In genomic region chr11:120168108-120168959, GRCh38 we compare ENCODE assay signal across 8 cellular contexts. TPM values are rescaled to one million over a fixed set of nuclear protein-coding genes. Genes with fewer than 3 reads are reported as not detected.
DNase-seq lines count a peak whose midpoint lies in the region; ATAC-seq and TF ChIP-seq lines count a peak whose summit lies in the region.

No MANE protein-coding gene starts in this region.

- peaks cover 5% of the 10 kb centered on the region for H3K9me3 Mint-ChIP-seq in endothelial cell (ENCODE audit: unreplicated experiment)
- peaks cover 6 to 35% (median 16%) of the 10 kb centered on the region in 9 donors for H3K9me3 Mint-ChIP-seq in naive thymus-derived CD8-positive, alpha-beta T cell

- POLR2A ChIA-PET in naive thymus-derived CD8-positive, alpha-beta T cell (lab: Charles Lee): no interaction called here

- no peaks in the 10 kb centered on the region for H3K4me1 Mint-ChIP-seq in endothelial cell (ENCODE audit: unreplicated experiment)
- peaks cover 4 to 22% (median 7%) of the 10 kb centered on the region in 4 donors for H3K4me1 Mint-ChIP-seq in naive thymus-derived CD8-positive, alpha-beta T cell

- peak overlapping the region; percentile 49 for H3K4me3 ChIP-seq in AG09309 (ENCODE audit: control insufficient read depth, low read depth, low read length)
- no peak overlapping the region for H3K4me3 ChIP-seq in NB4 (ENCODE audit: low read depth, low read length)

- TF ChIP-seq POLR2A in NB4 (IDR thresholded peaks at IDR 0.05; ENCODE audit: extremely low read depth, insufficient read length): no peak

- ATAC-seq in naive thymus-derived CD8-positive, alpha-beta T cell: no peak
- ATAC-seq in GM18907 (IDR thresholded peaks at IDR 0.05; ENCODE audit: unreplicated experiment) (no peak), GM18502 (IDR thresholded peaks at IDR 0.05; ENCODE audit: poor library complexity, unreplicated experiment) (no peak), GM19395 (IDR thresholded peaks at IDR 0.05; ENCODE audit: unreplicated experiment) (no peak)

- peak overlapping the region; percentile 79 for H3K4me3 Mint-ChIP-seq in endothelial cell (ENCODE audit: unreplicated experiment)
- peak overlapping the region; percentile 70 to 85 (median 76) for H3K4me3 Mint-ChIP-seq in naive thymus-derived CD8-positive, alpha-beta T cell

- H3K36me3 Mint-ChIP-seq in endothelial cell (ENCODE audit: low read depth, unreplicated experiment): peaks cover 3% of the 10 kb centered on the region
- peaks cover 0 to 25% (median 0%) of the 10 kb centered on the region in 3 donors for H3K36me3 Mint-ChIP-seq in naive thymus-derived CD8-positive, alpha-beta T cell

- TF ChIP-seq CTCF in AG09309 (IDR thresholded peaks at IDR 0.05; ENCODE audit: control insufficient read depth, insufficient read depth, low read depth, low read length, missing control alignments) (no peak), NB4 (IDR thresholded peaks at IDR 0.05; ENCODE audit: low read depth, low read length) (no peak), endothelial cell (IDR thresholded peaks at IDR 0.05; ENCODE audit: unreplicated experiment) (no peak)

- no peak overlapping the region for H3K27ac Mint-ChIP-seq in endothelial cell (ENCODE audit: unreplicated experiment)
- H3K27ac Mint-ChIP-seq in naive thymus-derived CD8-positive, alpha-beta T cell: peak overlapping the region in 1 of 10 donors; percentile 56

- peaks cover 21% of the 10 kb centered on the region for H3K27me3 Mint-ChIP-seq in endothelial cell (ENCODE audit: unreplicated experiment)
- peaks cover 33 to 89% (median 67%) of the 10 kb centered on the region in 5 donors for H3K27me3 Mint-ChIP-seq in naive thymus-derived CD8-positive, alpha-beta T cell

- DNase-seq in AG09309 (ENCODE audit: low read depth) (no peak), NB4 (ENCODE audit: low read depth) (peak; percentile 6), endothelial cell (ENCODE audit: low spot score) (no peak), NCI-H446 treated with DMSO at 0.1 percent for 48 hours (lab: John Stamatoyannopoulos, UW) (no peak)
- no peak for DNase-seq in naive thymus-derived CD8-positive, alpha-beta T cell

RNA-seq across cellular contexts. Expression of gene TRIM29, which starts 30.4 kb away (rescaled TPM):
- not detected for total RNA-seq in endothelial cell (ENCODE audit: unreplicated experiment)
- total RNA-seq in naive thymus-derived CD8-positive, alpha-beta T cell: not detected
- not detected for polyA plus RNA-seq in naive thymus-derived CD8-positive, alpha-beta T cell

RNA-seq across cellular contexts. Expression of gene OAF, which starts 42.5 kb away (rescaled TPM):
- total RNA-seq in endothelial cell (ENCODE audit: unreplicated experiment): 15.5 TPM
- total RNA-seq in naive thymus-derived CD8-positive, alpha-beta T cell: 1 to 10 TPM; 5.3 to 8.0 TPM
- polyA plus RNA-seq in naive thymus-derived CD8-positive, alpha-beta T cell: 1 to 10 TPM; 3.6 to 6.0 (median 4.1) TPM
